18 cellular contexts compared by ENCODE assay signal in the genomic region with DNA sequence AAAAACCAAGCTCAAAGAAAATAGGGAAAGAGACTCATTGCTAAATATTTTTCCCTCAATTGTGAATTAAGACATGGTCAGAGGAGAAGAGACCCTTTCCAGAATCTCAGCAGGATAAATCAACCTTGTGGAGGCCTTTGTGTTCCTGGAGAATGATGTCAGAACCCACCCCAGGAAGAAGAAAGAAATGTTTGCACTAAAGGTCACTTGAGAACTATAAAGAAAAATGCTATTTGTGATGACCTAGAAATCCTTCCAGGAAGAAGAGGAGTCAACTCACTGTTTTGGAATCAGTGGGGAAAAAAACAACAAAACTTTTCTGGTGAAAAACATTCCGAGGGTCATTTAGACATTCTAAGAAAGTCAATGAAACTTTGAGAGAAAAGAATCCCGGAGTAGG.
DNase-seq lines count a peak whose midpoint lies in the region; ATAC-seq and TF ChIP-seq lines count a peak whose summit lies in the region.
"Had no signal": no experiment of that assay in that cellular context is flagged by ENCODE, and none has a peak within 500 bp of the region (broad histone marks: within the 10 kb centered on the region; RNA-seq: fewer than 3 reads in every experiment).

No MANE protein-coding gene starts in this region.

- H3K4me1 Mint-ChIP-seq in T-helper 17 cell, result no peaks in the 10 kb centered on the region
- H3K4me1 Mint-ChIP-seq in activated CD8-positive, alpha-beta T cell treated with anti-CD3 and anti-CD28 coated beads for 36 hours (ENCODE audit: low read depth), result no peaks in the 10 kb centered on the region
- H3K4me1 Mint-ChIP-seq: activated CD4-positive, alpha-beta T cell treated with anti-CD3 and anti-CD28 coated beads for 36 hours; activated T-helper 17 cell treated with anti-CD3 and anti-CD28 coated beads, Interleukin-2, amount 50 U/mL, for 72 hours; stimulated activated effector memory CD8-positive, alpha-beta T cell treated with anti-CD3 and anti-CD28 coated beads, Interleukin-12 subunit alpha, Interleukin-12 subunit beta, amount 100 ng/mL, for 72 hours had no signal

- no peak overlapping the region for H3K4me3 ChIP-seq in cardiac fibroblast (replicated peaks in 1 of 2; ENCODE audit: low read depth in 2 of 2, low read length in 2 of 2)
- H3K4me3 ChIP-seq in left lung, result no peak overlapping the region
- H3K4me3 ChIP-seq in tibial artery, result no peak overlapping the region
- H3K4me3 ChIP-seq: colonic mucosa, thoracic aorta had no signal

- H3K27ac ChIP-seq in left lung, result peak overlapping the region; percentile 0 to 2
- H3K27ac ChIP-seq in tibial artery, result peak overlapping the region; percentile 32 to 58
- H3K27ac ChIP-seq: colonic mucosa had no signal

- intact Hi-C loops in left lung (cut with DNase I) (no loop called here), tibial artery (cut with DNase I; ENCODE audit: low total_unique reads) (loop anchor here (10.0 kb wide), 1 partner anchor 115 kb away; no protein-coding TSS in a partner anchor)
- intact Hi-C loops in activated CD8-positive, alpha-beta T cell treated with anti-CD3 and anti-CD28 coated beads for 36 hours (cut with micrococcal nuclease), result no loop called here

- H3K27me3 ChIP-seq in left lung, result no peaks in the 10 kb centered on the region
- no peaks in the 10 kb centered on the region for H3K27me3 ChIP-seq in tibial artery
- H3K27me3 ChIP-seq: colonic mucosa had no signal

- POLR2A ChIA-PET in activated CD8-positive, alpha-beta T cell treated with anti-CD3 and anti-CD28 coated beads for 36 hours (lab: Charles Lee), result no interaction called here

- H3K36me3 ChIP-seq in left lung (no peaks in the 10 kb centered on the region), tibial artery (no peaks in the 10 kb centered on the region)
- H3K36me3 ChIP-seq: colonic mucosa, thoracic aorta had no signal

- CTCF ChIA-PET in activated CD8-positive, alpha-beta T cell treated with anti-CD3 and anti-CD28 coated beads for 36 hours (lab: Charles Lee), result interaction anchor here (1.2 to 1.4 kb wide), 2 partner anchors 44 to 202 kb away, joined by 3 to 6 read pairs; no protein-coding TSS in a partner anchor

- no peak for TF ChIP-seq CTCF in cardiac fibroblast (IDR thresholded peaks at IDR 0.05; ENCODE audit: low read depth, low read length)
- no peak for TF ChIP-seq CTCF in left lung (IDR thresholded peaks at IDR 0.05)
- no peak for TF ChIP-seq CTCF in tibial artery (IDR thresholded peaks at IDR 0.05)
- no peak for TF ChIP-seq CTCF in activated CD8-positive, alpha-beta T cell treated with anti-CD3 and anti-CD28 coated beads for 36 hours (IDR thresholded peaks at IDR 0.05)

- H3K36me3 Mint-ChIP-seq in T-helper 17 cell (ENCODE audit: low read depth), result peaks cover 3% of the 10 kb centered on the region
- H3K36me3 Mint-ChIP-seq in activated CD8-positive, alpha-beta T cell treated with anti-CD3 and anti-CD28 coated beads for 36 hours (ENCODE audit: low read depth), result no peaks in the 10 kb centered on the region
- H3K36me3 Mint-ChIP-seq: CD8-positive, alpha-beta T cell; stimulated activated effector memory CD8-positive, alpha-beta T cell treated with anti-CD3 and anti-CD28 coated beads, Interleukin-12 subunit alpha, Interleukin-12 subunit beta, amount 100 ng/mL, for 72 hours had no signal

- ATAC-seq in left lung (no peak), T-helper 17 cell (no peak), GM19023 (IDR thresholded peaks at IDR 0.05; ENCODE audit: unreplicated experiment) (no peak)
- ATAC-seq in activated CD8-positive, alpha-beta T cell treated with anti-CD3 and anti-CD28 coated beads for 36 hours, result no peak
- ATAC-seq: activated CD4-positive, alpha-beta T cell treated with anti-CD3 and anti-CD28 coated beads for 36 hours; activated CD8-positive, alpha-beta memory T cell treated with anti-CD3 and anti-CD28 coated beads, Interleukin-2, amount 10 ng/mL, durations not matched to agents 7 days and 5 days; activated T-helper 17 cell treated with anti-CD3 and anti-CD28 coated beads, Interleukin-2, amount 50 U/mL, for 72 hours; CD8-positive, alpha-beta T cell; stimulated activated effector memory CD8-positive, alpha-beta T cell treated with anti-CD3 and anti-CD28 coated beads, Interleukin-12 subunit alpha, Interleukin-12 subunit beta, amount 100 ng/mL, for 72 hours had no signal

- H3K9me3 Mint-ChIP-seq in activated CD8-positive, alpha-beta T cell treated with anti-CD3 and anti-CD28 coated beads for 36 hours, result no peaks in the 10 kb centered on the region
- H3K9me3 Mint-ChIP-seq: activated T-helper 17 cell treated with anti-CD3 and anti-CD28 coated beads, Interleukin-2, amount 50 U/mL, for 72 hours; CD8-positive, alpha-beta T cell; stimulated activated effector memory CD8-positive, alpha-beta T cell treated with anti-CD3 and anti-CD28 coated beads, Interleukin-12 subunit alpha, Interleukin-12 subunit beta, amount 100 ng/mL, for 72 hours had no signal

- no peaks in the 10 kb centered on the region for H3K9me3 ChIP-seq in left lung
- H3K9me3 ChIP-seq in tibial artery, result no peaks in the 10 kb centered on the region
- no peaks in the 10 kb centered on the region for H3K9me3 ChIP-seq in T-helper 17 cell (ENCODE audit: control insufficient read depth, low read length, poor library complexity, severe bottlenecking)
- H3K9me3 ChIP-seq: colonic mucosa, thoracic aorta had no signal

- DNase-seq in NCI-H446 treated with DMSO at 0.1 percent for 48 hours (lab: John Stamatoyannopoulos, UW) (peak; percentile 60), cardiac fibroblast (ENCODE audit: low read depth in 2 of 2) (peak; percentile 23 to 31), left lung (no peak), tibial artery (no peak), T-helper 17 cell (no peak)
- no peak for DNase-seq in activated CD8-positive, alpha-beta T cell treated with anti-CD3 and anti-CD28 coated beads for 36 hours
- DNase-seq: activated CD4-positive, alpha-beta T cell treated with anti-CD3 and anti-CD28 coated beads for 36 hours; activated CD8-positive, alpha-beta memory T cell treated with anti-CD3 and anti-CD28 coated beads, Interleukin-2, amount 10 ng/mL, durations not matched to agents 7 days and 5 days; CD8-positive, alpha-beta T cell; colonic mucosa; foreskin melanocyte; NCI-H1105 treated with DMSO at 0.1 percent for 48 hours; NCI-H69; stimulated activated CD4-positive, alpha-beta T cell treated with anti-CD3 and anti-CD28 coated beads, Interleukin-15, amount 100 ng/mL, for 24 hours had no signal

- no peak overlapping the region for H3K4me3 Mint-ChIP-seq in T-helper 17 cell
- H3K4me3 Mint-ChIP-seq in activated CD8-positive, alpha-beta T cell treated with anti-CD3 and anti-CD28 coated beads for 36 hours, result no peak overlapping the region
- H3K4me3 Mint-ChIP-seq: activated CD4-positive, alpha-beta T cell treated with anti-CD3 and anti-CD28 coated beads for 36 hours; activated CD8-positive, alpha-beta memory T cell treated with anti-CD3 and anti-CD28 coated beads, Interleukin-2, amount 10 ng/mL, durations not matched to agents 7 days and 5 days; activated T-helper 17 cell treated with anti-CD3 and anti-CD28 coated beads, Interleukin-2, amount 50 U/mL, for 72 hours; CD8-positive, alpha-beta T cell; stimulated activated effector memory CD8-positive, alpha-beta T cell treated with anti-CD3 and anti-CD28 coated beads, Interleukin-12 subunit alpha, Interleukin-12 subunit beta, amount 100 ng/mL, for 72 hours had no signal

- H3K27me3 Mint-ChIP-seq in T-helper 17 cell, result peaks cover 39% of the 10 kb centered on the region
- no peaks in the 10 kb centered on the region for H3K27me3 Mint-ChIP-seq in activated CD8-positive, alpha-beta T cell treated with anti-CD3 and anti-CD28 coated beads for 36 hours

- no peak overlapping the region for H3K27ac Mint-ChIP-seq in T-helper 17 cell
- no peak overlapping the region for H3K27ac Mint-ChIP-seq in activated CD8-positive, alpha-beta T cell treated with anti-CD3 and anti-CD28 coated beads for 36 hours
- H3K27ac Mint-ChIP-seq: activated CD4-positive, alpha-beta T cell treated with anti-CD3 and anti-CD28 coated beads for 36 hours; activated CD8-positive, alpha-beta memory T cell treated with anti-CD3 and anti-CD28 coated beads, Interleukin-2, amount 10 ng/mL, durations not matched to agents 7 days and 5 days; activated T-helper 17 cell treated with anti-CD3 and anti-CD28 coated beads, Interleukin-2, amount 50 U/mL, for 72 hours; CD8-positive, alpha-beta T cell; stimulated activated effector memory CD8-positive, alpha-beta T cell treated with anti-CD3 and anti-CD28 coated beads, Interleukin-12 subunit alpha, Interleukin-12 subunit beta, amount 100 ng/mL, for 72 hours had no signal

- H3K4me1 ChIP-seq in left lung, result no peaks in the 10 kb centered on the region
- peaks cover 0 to 59% (median 15%) of the 10 kb centered on the region in 4 donors for H3K4me1 ChIP-seq in tibial artery
- H3K4me1 ChIP-seq: colonic mucosa had no signal

Comparison
In these comparisons a context has a peak if more than half of its experiments do, and no peak if none do; other contexts are left out.
1. DNase-seq: peak in NCI-H446 treated with DMSO at 0.1 percent for 48 hours (single experiment) and cardiac fibroblast (2 of 2); none in left lung (0 of 2), tibial artery (0 of 2), T-helper 17 cell (0 of 3) and activated CD8-positive, alpha-beta T cell treated with anti-CD3 and anti-CD28 coated beads for 36 hours (single experiment).